Comparison of ENCODE assay signal across 15 cellular contexts in the genomic region with DNA sequence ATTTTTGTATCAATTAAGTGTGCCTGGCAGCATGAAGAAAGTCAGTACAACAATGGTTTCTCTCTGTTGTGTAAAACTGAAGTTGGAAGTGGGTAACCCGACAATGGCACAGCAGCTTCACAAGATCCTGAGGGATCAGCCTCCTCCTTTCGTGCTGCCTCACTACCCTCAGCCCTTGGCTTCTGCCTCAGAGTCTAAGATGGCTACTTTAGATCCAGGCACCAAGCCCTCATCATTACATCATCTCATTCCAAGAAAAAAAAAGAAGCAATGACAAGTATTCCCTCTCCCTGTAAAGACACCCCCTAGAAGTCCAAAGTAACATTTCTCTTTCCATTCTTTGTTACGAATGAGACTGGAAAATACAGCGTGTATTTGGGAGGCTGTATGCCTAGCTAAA.
"Had no signal": no experiment of that assay in that cellular context is flagged by ENCODE, and none has a peak within 500 bp of the region (broad histone marks: within the 10 kb centered on the region; RNA-seq: fewer than 3 reads in every experiment).

No MANE protein-coding gene starts in this region.

- H3K27ac ChIP-seq: colonic mucosa, esophagus squamous epithelium, pancreas, spleen, tibial artery, vagina had no signal

- H3K4me1 ChIP-seq: colonic mucosa, pancreas, tibial artery, vagina had no signal

- DNase-seq: activated CD4-positive, alpha-beta T cell treated with anti-CD3 and anti-CD28 coated beads, Interleukin-2, amount 50 U/mL, for 1 hour; central memory CD4-positive, alpha-beta T cell; colonic mucosa; esophagus squamous epithelium; foreskin fibroblast; hypothalamus; midbrain; pancreas; spleen; T-helper 2 cell; tibial artery had no signal

- H3K4me3 Mint-ChIP-seq: activated T-helper 1 cell treated with anti-CD3 and anti-CD28 coated beads, Interleukin-12 subunit alpha, Interleukin-12 subunit beta, Interleukin-2, Interleukin-4 antibody, amounts not matched to agents 30 ng/mL and 10 ng/mL and 1 ng/mL, durations not matched to agents 14 hours and 24 hours and 36 hours; neural crest cell had no signal

- H3K27me3 ChIP-seq: colonic mucosa, esophagus squamous epithelium, pancreas, spleen, tibial artery, vagina had no signal

- ATAC-seq: pancreas, sciatic nerve had no signal

- H3K4me3 ChIP-seq: colonic mucosa, esophagus squamous epithelium, pancreas, spleen, tibial artery, vagina had no signal

- H3K36me3 ChIP-seq: colonic mucosa, vagina had no signal

- H3K9me3 ChIP-seq: colonic mucosa, esophagus squamous epithelium, pancreas, spleen, tibial artery, vagina had no signal

- H3K4me1 Mint-ChIP-seq: neural crest cell had no signal

- FAIRE-seq: pancreas had no signal

- H3K9me3 Mint-ChIP-seq: activated T-helper 1 cell treated with anti-CD3 and anti-CD28 coated beads, Interleukin-12 subunit alpha, Interleukin-12 subunit beta, Interleukin-2, Interleukin-4 antibody, amounts not matched to agents 30 ng/mL and 10 ng/mL and 1 ng/mL, durations not matched to agents 14 hours and 24 hours and 36 hours; neural crest cell had no signal

- H3K27ac Mint-ChIP-seq: activated T-helper 1 cell treated with anti-CD3 and anti-CD28 coated beads, Interleukin-12 subunit alpha, Interleukin-12 subunit beta, Interleukin-2, Interleukin-4 antibody, amounts not matched to agents 30 ng/mL and 10 ng/mL and 1 ng/mL, durations not matched to agents 14 hours and 24 hours and 36 hours had no signal
